In the genomic region with DNA sequence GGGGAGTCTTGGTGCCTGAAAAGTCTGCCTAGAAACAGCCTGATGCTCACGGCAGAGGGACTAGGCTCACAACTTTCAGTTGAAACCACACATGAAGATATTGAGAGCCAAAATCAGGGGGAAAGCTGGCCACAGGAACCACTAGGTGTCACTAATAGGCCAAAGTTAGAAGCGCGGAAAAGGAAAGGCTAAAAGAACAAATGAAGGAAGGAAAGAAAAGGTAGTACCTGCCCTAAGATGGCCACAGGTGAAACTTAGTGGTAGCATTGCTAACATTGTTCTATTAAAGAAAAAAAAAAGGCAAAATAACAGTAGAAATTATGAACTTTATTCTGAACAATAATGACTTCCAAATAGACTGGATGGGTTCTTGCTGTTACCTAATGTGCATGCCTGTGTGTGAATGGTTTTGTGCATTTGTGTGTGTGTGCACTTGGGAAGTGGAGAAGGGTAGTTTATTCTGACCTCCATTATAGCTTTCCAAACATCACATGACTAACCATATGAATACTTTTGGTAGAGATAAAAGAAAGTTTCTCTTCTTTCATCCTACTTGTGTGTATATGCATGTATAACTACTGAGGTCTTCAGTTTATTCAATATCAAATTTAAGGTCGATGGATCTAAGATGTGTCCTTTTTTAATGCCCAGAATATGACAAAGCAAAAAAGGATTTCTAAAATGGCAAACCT, we compare ENCODE assay signal across 8 cellular contexts. TPM values are rescaled to one million over a fixed set of nuclear protein-coding genes. Genes with fewer than 3 reads are reported as not detected.
DNase-seq lines count a peak whose midpoint lies in the region; ATAC-seq, FAIRE-seq and TF ChIP-seq lines count a peak whose summit lies in the region.

No MANE protein-coding gene starts in this region.

- H3K9me2 ChIP-seq in SK-N-SH = no peaks in the 10 kb centered on the region

- CTCF ChIA-PET in SK-N-SH (lab: Yijun Ruan, JAX) = interaction anchor here (0.6 to 9.5 kb wide), 33 partner anchors 9 to 1027 kb away, joined by 3 to 139 read pairs (median 5); a partner anchor contains a TSS

- H3K79me2 ChIP-seq in KMS-11 (ENCODE audit: insufficient read depth, low read depth) = no peaks in the 10 kb centered on the region
- no peaks in the 10 kb centered on the region for H3K79me2 ChIP-seq in SK-N-SH (ENCODE audit: insufficient read depth)

- H3K9ac ChIP-seq in KMS-11 (no peak overlapping the region), SK-N-SH (no peak overlapping the region), kidney (ENCODE audit: low read length in 2 of 2) (peak overlapping the region in 1 of 2 donors; percentile 29)

- POLR2A ChIA-PET in SK-N-SH (lab: Yijun Ruan, JAX) = no interaction called here

- H4K20me1 ChIP-seq in KMS-11 (ENCODE audit: insufficient read depth) (no peaks in the 10 kb centered on the region), SK-N-SH (ENCODE audit: insufficient read depth) (no peaks in the 10 kb centered on the region)

- H3K36me3 ChIP-seq in KMS-11 (ENCODE audit: insufficient read depth) (no peaks in the 10 kb centered on the region), SK-N-SH (replicated peaks in 1 of 2; ENCODE audit: control insufficient read depth in 1 of 2, insufficient read depth in 2 of 2, low read length in 1 of 2) (no peaks in the 10 kb centered on the region), ascending aorta (no peaks in the 10 kb centered on the region), kidney (ENCODE audit: control insufficient read depth in 1 of 2, insufficient read depth in 2 of 2, low read length in 2 of 2) (no peaks in the 10 kb centered on the region)

- WGBS in SK-N-SH (ENCODE audit: low lambda C conversion rate) = 12% methylated on average over 4 of the region's 4 CpGs

- H3K4me2 ChIP-seq in KMS-11 = peak overlapping the region; percentile 7; the same call in 1 of the 2 replicates
- H3K4me2 ChIP-seq in SK-N-SH = no peak overlapping the region

- H3K9me3 ChIP-seq in SK-N-SH (no peaks in the 10 kb centered on the region), ascending aorta (no peaks in the 10 kb centered on the region), kidney (ENCODE audit: control insufficient read depth in 1 of 2, low read length in 2 of 2) (no peaks in the 10 kb centered on the region)

- peaks cover 13% of the 10 kb centered on the region for H3F3A ChIP-seq in SK-N-SH (replicated peaks; ENCODE audit: insufficient read depth)

- intact Hi-C loops in ascending aorta (cut with DNase I) = loop anchor here (5.0 to 10.0 kb wide), 7 partner anchors 90 to 1290 kb away; a partner anchor contains a TSS
- intact Hi-C loops in kidney (cut with DNase I) = loop anchor here (5.0 kb wide), 1 partner anchor 203 kb away; no protein-coding TSS in a partner anchor

- H3K4me1 ChIP-seq in KMS-11 (ENCODE audit: low read depth, poor library complexity, severe bottlenecking) (peaks cover 43% of the 10 kb centered on the region), SK-N-SH (ENCODE audit: control insufficient read depth in 1 of 2, insufficient read depth in 2 of 2, low read depth in 1 of 2, low read length in 1 of 2) (peaks cover 0 to 6% of the 10 kb centered on the region in 2 experiments; a peak in 2 of 4 replicates), ascending aorta (peaks cover 0 to 4% of the 10 kb centered on the region in 2 donors), kidney (ENCODE audit: control insufficient read depth in 1 of 2, insufficient read depth in 1 of 2, low read depth in 1 of 2, low read length in 2 of 2) (peaks cover 8 to 10% of the 10 kb centered on the region in 2 donors)

- H3K4me3 ChIP-seq in KMS-11 (IDR thresholded peaks at IDR 0.05; ENCODE audit: insufficient read depth, low read depth, low read length) (no peak overlapping the region), SK-N-SH (ENCODE audit: low read depth in 2 of 2, low read length in 1 of 2) (no peak overlapping the region), ascending aorta (no peak overlapping the region), kidney (ENCODE audit: low read length in 2 of 2) (no peak overlapping the region)

- peaks cover 12% of the 10 kb centered on the region for H3K4me1 Mint-ChIP-seq in stimulated activated effector memory CD8-positive, alpha-beta T cell treated with anti-CD3 and anti-CD28 coated beads, Interleukin-12 subunit alpha, Interleukin-12 subunit beta, amount 100 ng/mL, for 72 hours

- H2AFZ ChIP-seq in KMS-11 (ENCODE audit: low read depth) (peak overlapping the region; percentile 12; the same call in 1 of the 2 replicates), SK-N-SH (ENCODE audit: low read depth) (peak overlapping the region; percentile 84)

- H3K4me3 Mint-ChIP-seq in stimulated activated effector memory CD8-positive, alpha-beta T cell treated with anti-CD3 and anti-CD28 coated beads, Interleukin-12 subunit alpha, Interleukin-12 subunit beta, amount 100 ng/mL, for 72 hours = no peak overlapping the region

- peak; percentile 90 for TF ChIP-seq RAD21 in SK-N-SH (IDR thresholded peaks at IDR 0.05; ENCODE audit: low read length)

- H3K27ac Mint-ChIP-seq in stimulated activated effector memory CD8-positive, alpha-beta T cell treated with anti-CD3 and anti-CD28 coated beads, Interleukin-12 subunit alpha, Interleukin-12 subunit beta, amount 100 ng/mL, for 72 hours = no peak overlapping the region

- TF ChIP-seq CTCF in KMS-11 (conservative IDR thresholded peaks at IDR 0.05; ENCODE audit: low read depth, low read length) (peak; percentile 84), SK-N-SH (IDR thresholded peaks at IDR 0.05) (peak; percentile 86), ascending aorta (IDR thresholded peaks at IDR 0.05) (peak; percentile 61 to 70 (median 65)), kidney (IDR thresholded peaks at IDR 0.05; ENCODE audit: borderline replicate concordance, extremely low read depth, insufficient read depth) (peak; percentile 84)

- no peak for TF ChIP-seq EP300 in SK-N-SH (IDR thresholded peaks at IDR 0.05; ENCODE audit: borderline replicate concordance in 1 of 2, low read depth in 1 of 2, low read length in 1 of 2)

- no peak overlapping the region for H3K27ac ChIP-seq in KMS-11
- no peak overlapping the region; a peak in 1 of 4 replicates for H3K27ac ChIP-seq in SK-N-SH (ENCODE audit: low read depth in 2 of 2, low read length in 1 of 2)
- peak overlapping the region; percentile 76 to 91 for H3K27ac ChIP-seq in ascending aorta
- H3K27ac ChIP-seq in kidney (ENCODE audit: low read depth in 2 of 2, low read length in 2 of 2) = no peak overlapping the region

- no peaks in the 10 kb centered on the region for H3K9me3 Mint-ChIP-seq in stimulated activated effector memory CD8-positive, alpha-beta T cell treated with anti-CD3 and anti-CD28 coated beads, Interleukin-12 subunit alpha, Interleukin-12 subunit beta, amount 100 ng/mL, for 72 hours

- no peak for FAIRE-seq in kidney (lab: Jason Lieb, UNC)

- no peaks in the 10 kb centered on the region for H3K36me3 Mint-ChIP-seq in stimulated activated effector memory CD8-positive, alpha-beta T cell treated with anti-CD3 and anti-CD28 coated beads, Interleukin-12 subunit alpha, Interleukin-12 subunit beta, amount 100 ng/mL, for 72 hours

- ATAC-seq in GM21723 (IDR thresholded peaks at IDR 0.05; ENCODE audit: unreplicated experiment) = peak; percentile 45
- ATAC-seq in stimulated activated effector memory CD8-positive, alpha-beta T cell treated with anti-CD3 and anti-CD28 coated beads, Interleukin-12 subunit alpha, Interleukin-12 subunit beta, amount 100 ng/mL, for 72 hours = peak; percentile 29

- DNase-seq in NCI-H82 (lab: John Stamatoyannopoulos, UW) = peak; percentile 59
- no peak for DNase-seq in NCI-H82 treated with DMSO at 0.1 percent for 48 hours (lab: John Stamatoyannopoulos, UW; ENCODE audit: unreplicated experiment)
- DNase-seq in SK-N-SH = peak; percentile 44
- DNase-seq in ascending aorta (ENCODE audit: low spot score in 2 of 2) = peak in 1 of 2 donors; percentile 72
- DNase-seq in kidney = no peak
- peak in 1 of 2 donors; percentile 58 for DNase-seq in stimulated activated effector memory CD8-positive, alpha-beta T cell treated with anti-CD3 and anti-CD28 coated beads, Interleukin-12 subunit alpha, Interleukin-12 subunit beta, amount 100 ng/mL, for 72 hours (ENCODE audit: low spot score in 2 of 2)

- no peaks in the 10 kb centered on the region for H3K27me3 ChIP-seq in KMS-11 (ENCODE audit: insufficient read depth, low read depth)
- H3K27me3 ChIP-seq in SK-N-SH (ENCODE audit: insufficient read depth) = no peaks in the 10 kb centered on the region
- H3K27me3 ChIP-seq in ascending aorta = no peaks in the 10 kb centered on the region

TF ChIP-seq in SK-N-SH, 30 proteins besides CTCF, POLR2A, EP300 and RAD21 (continues in another document):
- no peak for TF ChIP-seq RFX5 (IDR thresholded peaks at IDR 0.05; ENCODE audit: low read length)
- no peak for TF ChIP-seq FOSL2 (IDR thresholded peaks at IDR 0.05; ENCODE audit: borderline replicate concordance, low read depth)
- TF ChIP-seq, protein P1, sequence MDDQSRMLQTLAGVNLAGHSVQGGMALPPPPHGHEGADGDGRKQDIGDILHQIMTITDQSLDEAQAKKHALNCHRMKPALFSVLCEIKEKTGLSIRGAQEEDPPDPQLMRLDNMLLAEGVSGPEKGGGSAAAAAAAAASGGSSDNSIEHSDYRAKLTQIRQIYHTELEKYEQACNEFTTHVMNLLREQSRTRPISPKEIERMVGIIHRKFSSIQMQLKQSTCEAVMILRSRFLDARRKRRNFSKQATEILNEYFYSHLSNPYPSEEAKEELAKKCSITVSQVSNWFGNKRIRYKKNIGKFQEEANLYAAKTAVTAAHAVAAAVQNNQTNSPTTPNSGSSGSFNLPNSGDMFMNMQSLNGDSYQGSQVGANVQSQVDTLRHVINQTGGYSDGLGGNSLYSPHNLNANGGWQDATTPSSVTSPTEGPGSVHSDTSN (IDR thresholded peaks at IDR 0.05) = no peak

RNA-seq across cellular contexts. Expression of a gene that starts 2.1 kb away (rescaled TPM):
- 1.8 and 3.1 TPM in 2 replicates for polyA plus RNA-seq in SK-N-SH (2012; rRNA removed)
- polyA plus RNA-seq in SK-N-SH (2012; cell fraction: cytosol; rRNA removed) = 3.0 and 3.6 TPM in 2 replicates
- 0.66 and 2.2 TPM in 2 replicates for polyA plus RNA-seq in SK-N-SH (2012; cell fraction: nucleus; rRNA removed)
- not detected for total RNA-seq in ascending aorta
- 2.6 TPM for total RNA-seq in kidney
- 4.0 TPM for polyA plus RNA-seq in kidney (ENCODE audit: insufficient read depth, low read depth, low replicate concordance)

RNA-seq across cellular contexts. Expression of a gene that starts 24.6 kb away (rescaled TPM):
- polyA plus RNA-seq in SK-N-SH (2012; rRNA removed) (0.06 and 0.07 TPM in 2 replicates), kidney (ENCODE audit: insufficient read depth, low read depth, low replicate concordance) (0.19 TPM)
- 0.07 and 0.08 TPM in 2 replicates for polyA plus RNA-seq in SK-N-SH (2012; cell fraction: cytosol; rRNA removed)
- polyA plus RNA-seq in SK-N-SH (2012; cell fraction: nucleus; rRNA removed) = 0.08 and 0.14 TPM in 2 replicates
- total RNA-seq in ascending aorta (9.6 TPM), kidney (0.16 TPM)

RNA-seq across cellular contexts. Expression of a gene that starts 38.3 kb away (rescaled TPM):
- polyA plus RNA-seq in SK-N-SH (2012; rRNA removed) = 0.07 and 0.13 TPM in 2 replicates
- 0.14 and 0.21 TPM in 2 replicates for polyA plus RNA-seq in SK-N-SH (2012; cell fraction: cytosol; rRNA removed)
- 0.23 and 0.63 TPM in 2 replicates for polyA plus RNA-seq in SK-N-SH (2012; cell fraction: nucleus; rRNA removed)
- total RNA-seq in ascending aorta = not detected
- total RNA-seq in kidney = 1.0 TPM
- 1.1 TPM for polyA plus RNA-seq in kidney (ENCODE audit: insufficient read depth, low read depth, low replicate concordance)

Comparison
In these comparisons a context has a peak if more than half of its experiments do, and no peak if none do; other contexts are left out.
1. DNase-seq: peak in NCI-H82 (single experiment) and SK-N-SH (single experiment); none in NCI-H82 treated with DMSO at 0.1 percent for 48 hours (single experiment) and kidney (single experiment).
2. H3K27ac ChIP-seq: peak in ascending aorta (2 of 2); none in KMS-11 (single experiment), SK-N-SH (0 of 2) and kidney (0 of 2).
3. Peak in every context shown above with its lines, with median percentiles within 50 percentile points of each other: CTCF ChIP-seq.